23 cellular contexts compared by ENCODE assay signal in genomic region chr5:137039939-137040515, GRCh38.
A peak's percentile ranks its signal among the peaks of the same experiment; 100 is the strongest.
DNase-seq lines count a peak whose midpoint lies in the region; ATAC-seq and TF ChIP-seq lines count a peak whose summit lies in the region.
"Had no signal": no experiment of that assay in that cellular context is flagged by ENCODE, and none has a peak within 500 bp of the region (broad histone marks: within the 10 kb centered on the region; RNA-seq: fewer than 3 reads in every experiment).

No MANE protein-coding gene starts in this region.

- ATAC-seq in HG03354 (IDR thresholded peaks at IDR 0.05; ENCODE audit: poor library complexity, severe bottlenecking, unreplicated experiment): no peak
- ATAC-seq: activated T-helper 17 cell treated with anti-CD3 and anti-CD28 coated beads, Interleukin-2, amount 50 U/mL, for 72 hours; heart left ventricle; stimulated activated memory B cell treated with anti-CD40 and anti-IgM and Interleukin-4, amounts not matched to agents 10 μg/mL and 1 μg/mL and 100 μg/mL, for 72 hours; WTC11 had no signal

- H3K4me3 ChIP-seq in adrenal gland: no peak overlapping the region
- no peak overlapping the region for H3K4me3 ChIP-seq in retinal pigment epithelial cell (ENCODE audit: low read length)
- H3K4me3 ChIP-seq: HAP-1, heart left ventricle, spleen had no signal

- TF ChIP-seq CTCF in adrenal gland (IDR thresholded peaks at IDR 0.05) (peak in 3 of 6 experiments; percentile 13 to 25 (median 19)), retinal pigment epithelial cell (conservative IDR thresholded peaks at IDR 0.05; ENCODE audit: low read depth, low read length) (peak; percentile 20), GM10248 (IDR thresholded peaks at IDR 0.05; ENCODE audit: control extremely low read depth, extremely low read depth, low read depth, missing control alignments) (no peak)

- no peak overlapping the region for H3K27ac ChIP-seq in adrenal gland
- H3K27ac ChIP-seq: heart left ventricle, spleen had no signal

- TF ChIP-seq POLR2A in adrenal gland (IDR thresholded peaks at IDR 0.05): no peak

- POLR2A ChIA-PET in GM10248 (lab: Yijun Ruan, JAX): no interaction called here

- peaks cover 0 to 10% (median 0%) of the 10 kb centered on the region in 3 donors for H3K9me3 ChIP-seq in adrenal gland (replicated peaks in 1 of 3)
- H3K9me3 ChIP-seq: HAP-1 had no signal

- no peaks in the 10 kb centered on the region for H3K36me3 ChIP-seq in adrenal gland (replicated peaks in 1 of 2)
- H3K36me3 ChIP-seq: HAP-1, heart left ventricle, spleen had no signal

- H3K4me1 ChIP-seq in adrenal gland (replicated peaks in 1 of 2): peaks cover 3 to 4% of the 10 kb centered on the region in 2 donors
- H3K4me1 ChIP-seq: HAP-1, heart left ventricle, spleen had no signal

- DNase-seq in NCI-H1092 treated with DMSO at 0.1 percent for 48 hours (lab: John Stamatoyannopoulos, UW) (peak; percentile 84), NCI-H345 treated with DMSO at 0.1 percent for 48 hours (lab: John Stamatoyannopoulos, UW; ENCODE audit: unreplicated experiment) (peak; percentile 97), adrenal gland (peak in 5 of 7 donors; percentile 20 to 61 (median 32)), retinal pigment epithelial cell (ENCODE audit: low read depth) (no peak), GM10248 (ENCODE audit: extremely low spot score) (no peak), NCI-H187 treated with DMSO at 0.1 percent for 48 hours (lab: John Stamatoyannopoulos, UW) (no peak)
- DNase-seq: activated CD4-positive, alpha-beta T cell treated with anti-CD3 and anti-CD28 coated beads, Interleukin-2, amount 50 U/mL, for 48 hours; activated CD8-positive, alpha-beta memory T cell treated with anti-CD3 and anti-CD28 coated beads, Interleukin-2, amount 50 U/mL, for 48 hours; heart left ventricle; left cardiac atrium; naive B cell; NCI-H2107; NCI-H82; occipital lobe; spleen; stimulated activated CD4-positive, alpha-beta T cell treated with anti-CD3 and anti-CD28 coated beads, Interleukin-2, amount 100 ng/mL, for 48 hours; SW 1271; T1000 had no signal

- WGBS in adrenal gland, 4 donors: 54 to 85% (median 64%) methylated on average over 5 of the region's 5 CpGs

- no peaks in the 10 kb centered on the region for H3K27me3 ChIP-seq in adrenal gland
- H3K27me3 ChIP-seq: heart left ventricle had no signal

- CTCF ChIA-PET in GM10248 (lab: Yijun Ruan, JAX): interaction anchor here (1.1 to 1.5 kb wide), 3 partner anchors 11 to 37 kb away, joined by 3 to 4 read pairs (median 3); no protein-coding TSS in a partner anchor

- intact Hi-C loops in adrenal gland (cut with DNase I): no loop called here

Comparison
In these comparisons a context has a peak if more than half of its experiments do, and no peak if none do; other contexts are left out.
1. DNase-seq: peak in NCI-H1092 treated with DMSO at 0.1 percent for 48 hours (single experiment), NCI-H345 treated with DMSO at 0.1 percent for 48 hours (single experiment) and adrenal gland (5 of 7); none in retinal pigment epithelial cell (single experiment), GM10248 (single experiment) and NCI-H187 treated with DMSO at 0.1 percent for 48 hours (single experiment).